ENCODE assay signal across 20 cellular contexts in the genomic region with DNA sequence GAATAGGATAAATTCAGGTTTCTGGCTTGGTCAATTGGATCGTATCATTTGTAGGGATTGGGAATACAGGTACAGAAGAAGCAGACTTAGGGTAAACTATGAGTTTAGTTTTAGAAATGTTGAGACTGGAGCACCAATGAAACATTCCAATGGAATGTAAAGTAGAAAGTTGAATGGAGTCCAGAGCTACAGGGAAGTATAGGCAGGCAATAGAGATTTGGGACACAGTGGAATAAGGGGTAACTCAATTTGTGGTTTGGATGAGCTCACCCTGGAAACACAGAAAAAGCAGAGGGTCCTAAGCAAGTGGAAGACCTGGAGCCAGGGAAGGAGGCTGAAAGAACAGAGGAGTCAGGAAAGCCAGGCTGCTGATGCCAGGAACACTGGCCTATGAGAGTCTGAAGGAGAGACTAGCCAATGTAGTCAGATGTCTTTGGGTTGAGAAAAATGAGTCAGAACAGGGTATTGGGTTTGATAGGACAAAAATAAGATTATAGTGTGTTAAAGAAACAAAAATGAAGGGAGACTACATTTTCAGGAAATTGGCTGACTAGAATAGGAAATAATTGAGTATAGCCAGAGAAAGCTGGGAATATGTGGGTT.
A peak's percentile ranks its signal among the peaks of the same experiment; 100 is the strongest.
DNase-seq lines count a peak whose midpoint lies in the region; ATAC-seq and TF ChIP-seq lines count a peak whose summit lies in the region.
"Had no signal": no experiment of that assay in that cellular context is flagged by ENCODE, and none has a peak within 500 bp of the region (broad histone marks: within the 10 kb centered on the region; RNA-seq: fewer than 3 reads in every experiment).

No MANE protein-coding gene starts in this region.

- peaks cover 37% of the 10 kb centered on the region for H3K36me3 Mint-ChIP-seq in activated T-helper 17 cell treated with anti-CD3 and anti-CD28 coated beads, Interleukin-2, amount 50 U/mL, for 72 hours (ENCODE audit: low read depth)

- H3K27me3 ChIP-seq in BJ (ENCODE audit: control insufficient read depth, insufficient read depth, low read length) (no peaks in the 10 kb centered on the region), GM23248 (replicated peaks; ENCODE audit: insufficient read depth) (no peaks in the 10 kb centered on the region), brain microvascular endothelial cell (replicated peaks) (no peaks in the 10 kb centered on the region), BE2C (no peaks in the 10 kb centered on the region)
- H3K27me3 ChIP-seq: vagina had no signal

- peaks cover 13% of the 10 kb centered on the region for H3K4me1 Mint-ChIP-seq in activated T-helper 17 cell treated with anti-CD3 and anti-CD28 coated beads, Interleukin-2, amount 50 U/mL, for 72 hours

- peaks cover 17% of the 10 kb centered on the region for H3K4me1 ChIP-seq in GM23248 (ENCODE audit: insufficient read depth)
- H3K4me1 ChIP-seq in BE2C: no peaks in the 10 kb centered on the region
- H3K4me1 ChIP-seq: vagina had no signal

- no peak for TF ChIP-seq CTCF in BJ (IDR thresholded peaks at IDR 0.05; ENCODE audit: insufficient read depth, low read depth, low read length)
- no peak for TF ChIP-seq CTCF in brain microvascular endothelial cell (IDR thresholded peaks at IDR 0.05; ENCODE audit: low read depth, low read length, missing control alignments)
- no peak for TF ChIP-seq CTCF in BE2C (IDR thresholded peaks at IDR 0.05; ENCODE audit: low read depth, low read length)

- ATAC-seq in activated T-helper 17 cell treated with anti-CD3 and anti-CD28 coated beads, Interleukin-2, amount 50 U/mL, for 72 hours (replicated peaks): no peak
- ATAC-seq in GM18870 (IDR thresholded peaks at IDR 0.05; ENCODE audit: unreplicated experiment) (no peak), GM21360 (IDR thresholded peaks at IDR 0.05; ENCODE audit: unreplicated experiment) (no peak)
- ATAC-seq: left cardiac atrium, Panc1 had no signal

- H3K4me3 ChIP-seq in BJ (ENCODE audit: low read depth, low read length) (no peak overlapping the region), GM23248 (no peak overlapping the region), brain microvascular endothelial cell (ENCODE audit: low read depth, low read length) (no peak overlapping the region), BE2C (ENCODE audit: low read depth, low read length) (no peak overlapping the region)
- H3K4me3 ChIP-seq: vagina had no signal

- in situ Hi-C loops in GM23248 (cut with MboI) (no loop called here), brain microvascular endothelial cell (cut with HindIII; ENCODE audit: low pct_ligation_motif_present, low sequenced_read_pairs) (no loop called here)

- H3K79me2 ChIP-seq in GM23248 (ENCODE audit: insufficient read depth): no peaks in the 10 kb centered on the region

- H3K27me3 Mint-ChIP-seq in activated T-helper 17 cell treated with anti-CD3 and anti-CD28 coated beads, Interleukin-2, amount 50 U/mL, for 72 hours: no peaks in the 10 kb centered on the region

- peak overlapping the region; percentile 45 for H3K27ac Mint-ChIP-seq in activated T-helper 17 cell treated with anti-CD3 and anti-CD28 coated beads, Interleukin-2, amount 50 U/mL, for 72 hours

- H3K27ac ChIP-seq in GM23248: no peak overlapping the region
- no peak overlapping the region for H3K27ac ChIP-seq in brain microvascular endothelial cell
- H3K27ac ChIP-seq: vagina had no signal

- peak overlapping the region; percentile 58 for H2AFZ ChIP-seq in GM23248

- DNase-seq in BJ (ENCODE audit: low read depth): peak; percentile 5
- DNase-seq in GM23248: peak; percentile 56
- DNase-seq in kidney tubule cell (ENCODE audit: low spot score): peak; percentile 38
- no peak for DNase-seq in brain microvascular endothelial cell
- DNase-seq in BE2C: no peak
- DNase-seq: activated T-cell treated with anti-CD3 and anti-CD28 coated beads, Interleukin-2, amount 50 U/mL, for 48 hours; caudate nucleus; DMS153; effector CD4-positive, alpha-beta T cell; Kasumi-1; left cardiac atrium; NCI-H1417; NCI-H748 treated with DMSO at 0.1 percent for 48 hours; occipital lobe; substantia nigra had no signal

- H4K20me1 ChIP-seq in GM23248 (ENCODE audit: insufficient read depth): no peaks in the 10 kb centered on the region

- POLR2A ChIA-PET in BJ (lab: Charles Lee): no interaction called here

- CTCF ChIA-PET in BJ (lab: Yijun Ruan, JAX): no interaction called here

- no peak overlapping the region for H3K9ac ChIP-seq in GM23248

- no peaks in the 10 kb centered on the region for H3K9me3 Mint-ChIP-seq in activated T-helper 17 cell treated with anti-CD3 and anti-CD28 coated beads, Interleukin-2, amount 50 U/mL, for 72 hours

- H3K9me3 ChIP-seq in GM23248 (ENCODE audit: low read depth): no peaks in the 10 kb centered on the region
- no peaks in the 10 kb centered on the region; the same call in 1 of the 2 replicates for H3K9me3 ChIP-seq in BE2C
- H3K9me3 ChIP-seq: vagina had no signal

- WGBS in GM23248 (ENCODE audit: low coverage in 1 of 2, low lambda C conversion rate in 2 of 2, missing lambda C conversion rate in 2 of 2), 2 experiments: 67 to 68% methylated on average over 1 of the region's 1 CpG

- peaks cover 11% of the 10 kb centered on the region; the same call in 1 of the 2 replicates for H3F3A ChIP-seq in GM23248 (ENCODE audit: insufficient read depth)

- H3K36me3 ChIP-seq in BJ (ENCODE audit: control insufficient read depth, insufficient read depth, low read length) (no peaks in the 10 kb centered on the region), GM23248 (ENCODE audit: low read depth) (no peaks in the 10 kb centered on the region), brain microvascular endothelial cell (replicated peaks) (no peaks in the 10 kb centered on the region), BE2C (peaks cover 12% of the 10 kb centered on the region)
- H3K36me3 ChIP-seq: vagina had no signal

- no peaks in the 10 kb centered on the region for H3K9me2 ChIP-seq in GM23248 (ENCODE audit: insufficient read depth)

- H3K4me2 ChIP-seq in GM23248 (ENCODE audit: unreplicated experiment): peak overlapping the region; percentile 5

- no peak overlapping the region for H3K4me3 Mint-ChIP-seq in activated T-helper 17 cell treated with anti-CD3 and anti-CD28 coated beads, Interleukin-2, amount 50 U/mL, for 72 hours

Comparison
In these comparisons a context has a peak if more than half of its experiments do, and no peak if none do; other contexts are left out.
1. DNase-seq: peak in BJ (single experiment), GM23248 (single experiment) and kidney tubule cell (single experiment); none in brain microvascular endothelial cell (single experiment) and BE2C (single experiment).